ENCODE assay signal across 18 cellular contexts in the genomic region with DNA sequence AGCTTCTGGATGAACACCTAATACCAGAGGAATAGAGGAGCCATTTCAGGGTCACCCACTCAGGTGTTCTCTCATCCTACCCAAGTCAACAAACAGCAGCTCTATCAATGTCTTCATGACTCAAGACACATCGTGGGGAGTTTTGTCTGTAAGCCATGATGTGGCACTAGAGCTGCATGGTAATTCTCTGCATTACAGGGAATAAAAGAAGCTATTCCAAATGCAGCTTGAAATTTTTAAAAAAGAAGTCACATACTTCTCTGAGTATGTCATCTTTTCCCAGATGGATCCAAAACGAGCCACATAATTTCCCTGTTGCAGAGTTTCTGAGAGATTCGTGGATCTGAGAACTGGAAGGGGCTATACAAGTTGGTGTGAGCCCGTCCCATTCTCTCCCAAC. TPM values are rescaled to one million over a fixed set of nuclear protein-coding genes. Genes with fewer than 3 reads are reported as not detected.
DNase-seq lines count a peak whose midpoint lies in the region; ATAC-seq, FAIRE-seq and TF ChIP-seq lines count a peak whose summit lies in the region.
"Had no signal": no experiment of that assay in that cellular context is flagged by ENCODE, and none has a peak within 500 bp of the region (broad histone marks: within the 10 kb centered on the region; RNA-seq: fewer than 3 reads in every experiment).

No MANE protein-coding gene starts in this region.

- CTCF ChIA-PET in OCI-LY7 (lab: Charles Lee; ENCODE audit: unreplicated experiment): no interaction called here

- H3K4me2 ChIP-seq in OCI-LY7 (ENCODE audit: low read length): no peak overlapping the region

- H3K4me3 ChIP-seq in astrocyte of the spinal cord (ENCODE audit: low read depth, low read length) (no peak overlapping the region), kidney (ENCODE audit: low read length in 2 of 2) (no peak overlapping the region), OCI-LY7 (ENCODE audit: low read depth, low read length, poor library complexity, severe bottlenecking) (no peak overlapping the region), upper lobe of left lung (no peak overlapping the region)
- H3K4me3 ChIP-seq: coronary artery, prostate gland had no signal

- peak; percentile 35 for TF ChIP-seq CTCF in astrocyte of the spinal cord (IDR thresholded peaks at IDR 0.05; ENCODE audit: low read depth, low read length)
- peak; percentile 13 for TF ChIP-seq CTCF in kidney (IDR thresholded peaks at IDR 0.05; ENCODE audit: borderline replicate concordance, extremely low read depth, insufficient read depth)
- TF ChIP-seq CTCF in OCI-LY7 (conservative IDR thresholded peaks at IDR 0.05; ENCODE audit: low read length): no peak
- TF ChIP-seq CTCF in upper lobe of left lung (IDR thresholded peaks at IDR 0.05): no peak

- H3K36me3 ChIP-seq in kidney (ENCODE audit: control insufficient read depth in 1 of 2, insufficient read depth in 2 of 2, low read length in 2 of 2): no peaks in the 10 kb centered on the region
- no peaks in the 10 kb centered on the region for H3K36me3 ChIP-seq in OCI-LY7 (ENCODE audit: insufficient read depth, low read length)
- no peaks in the 10 kb centered on the region for H3K36me3 ChIP-seq in upper lobe of left lung
- H3K36me3 ChIP-seq: prostate gland had no signal

- no peak overlapping the region for H3K9ac ChIP-seq in kidney (ENCODE audit: low read length in 2 of 2)

- TF ChIP-seq POLR2A in upper lobe of left lung (IDR thresholded peaks at IDR 0.05): no peak

- no peaks in the 10 kb centered on the region for H4K20me1 ChIP-seq in OCI-LY7 (ENCODE audit: insufficient read depth, low read length)

- FAIRE-seq in kidney (lab: Jason Lieb, UNC): no peak

- H2AFZ ChIP-seq in OCI-LY7 (ENCODE audit: low read length): no peak overlapping the region

- DNase-seq in AG08395 (ENCODE audit: low spot score) (peak; percentile 43), HT1080 (ENCODE audit: low read depth) (peak; percentile 24), astrocyte of the spinal cord (ENCODE audit: low read depth, low spot score) (peak; percentile 56), kidney (no peak), OCI-LY7 (ENCODE audit: low spot score) (no peak), upper lobe of left lung (no peak)
- DNase-seq: activated T-cell treated with anti-CD3 and anti-CD28 coated beads for 4 hours; CD4-positive, CD25-positive, alpha-beta regulatory T cell; foreskin melanocyte; naive B cell; NCI-H1105 treated with DMSO at 0.1 percent for 48 hours; NCI-H446 treated with DMSO at 0.1 percent for 48 hours; T-helper 1 cell had no signal

- TF ChIP-seq EP300 in upper lobe of left lung (IDR thresholded peaks at IDR 0.05): no peak

- no peaks in the 10 kb centered on the region for H3K27me3 ChIP-seq in upper lobe of left lung

- in situ Hi-C loops in astrocyte of the spinal cord (cut with HindIII; ENCODE audit: low sequenced_read_pairs): no loop called here

- H3K9me3 ChIP-seq in kidney (ENCODE audit: control insufficient read depth in 1 of 2, low read length in 2 of 2) (no peaks in the 10 kb centered on the region), OCI-LY7 (ENCODE audit: low read length) (no peaks in the 10 kb centered on the region), upper lobe of left lung (no peaks in the 10 kb centered on the region)
- H3K9me3 ChIP-seq: prostate gland had no signal

- intact Hi-C loops in kidney (cut with DNase I) (no loop called here), OCI-LY7 (cut with micrococcal nuclease; ENCODE audit: unreplicated experiment) (no loop called here)

- H3K4me1 ChIP-seq in kidney (ENCODE audit: control insufficient read depth in 1 of 2, insufficient read depth in 1 of 2, low read depth in 1 of 2, low read length in 2 of 2) (peaks cover 2 to 12% of the 10 kb centered on the region in 2 donors), OCI-LY7 (ENCODE audit: insufficient read depth, low read length, poor library complexity, severe bottlenecking) (no peaks in the 10 kb centered on the region), upper lobe of left lung (peaks cover 0 to 3% (median 0%) of the 10 kb centered on the region in 4 donors)
- H3K4me1 ChIP-seq: prostate gland had no signal

- no peaks in the 10 kb centered on the region for H3K9me2 ChIP-seq in OCI-LY7 (ENCODE audit: insufficient read depth, low read length)

- WGBS in upper lobe of left lung, 2 donors: 76 to 81% methylated on average over 4 of the region's 4 CpGs

- no TSS peak for BruUV-seq in OCI-LY7 (replicated peaks; lab: Mats Ljungman, UMichigan)

- H3K27ac ChIP-seq in kidney (ENCODE audit: low read depth in 2 of 2, low read length in 2 of 2): no peak overlapping the region
- H3K27ac ChIP-seq in OCI-LY7 (ENCODE audit: low read depth, low read length, poor library complexity, severe bottlenecking): no peak overlapping the region
- H3K27ac ChIP-seq in upper lobe of left lung: no peak overlapping the region
- H3K27ac ChIP-seq: coronary artery, prostate gland had no signal

- no peak for ATAC-seq in HG03378 (IDR thresholded peaks at IDR 0.05; ENCODE audit: unreplicated experiment)
- no peak for ATAC-seq in GM18502 (IDR thresholded peaks at IDR 0.05; ENCODE audit: poor library complexity, unreplicated experiment)
- no peak for ATAC-seq in upper lobe of left lung (ENCODE audit: low FRiP score in 2 of 2)
- ATAC-seq: activated naive CD4-positive, alpha-beta T cell treated with anti-CD3 and anti-CD28 coated beads, Interleukin-2, amount 50 U/mL, for 72 hours had no signal

- H3K79me2 ChIP-seq in OCI-LY7 (ENCODE audit: insufficient read depth, low read depth, low read length): no peaks in the 10 kb centered on the region

- POLR2A ChIA-PET in OCI-LY7 (lab: Charles Lee): interaction anchor here (0.5 kb wide), 1 partner anchor 193 kb away, joined by 3 read pairs; no protein-coding TSS in a partner anchor

RNA-seq across cellular contexts. Expression of a gene that starts 6.1 kb away (rescaled TPM):
- total RNA-seq in HT1080 (2014; rRNA removed; shearing (Covaris generic)): 11.3 and 11.8 TPM in 2 replicates
- polyA plus RNA-seq in HT1080 (2015; cell fraction: cytosol; rRNA removed): 14.1 and 19.1 TPM in 2 replicates
- polyA plus RNA-seq in HT1080 (2015; cell fraction: nucleus; rRNA removed): 33.5 and 37.3 TPM in 2 replicates
- total RNA-seq in kidney (36.3 TPM), OCI-LY7 (2022) (not detected in 2 replicates), upper lobe of left lung (10 to 100 TPM; 16.8 to 39.7 (median 21.7) TPM)
- 9.4 TPM for polyA plus RNA-seq in kidney (ENCODE audit: insufficient read depth, low read depth, low replicate concordance)
- total RNA-seq in OCI-LY7 (2014; rRNA removed; shearing (Covaris generic)): not detected in 2 replicates
- total RNA-seq: activated naive CD4-positive, alpha-beta T cell treated with anti-CD3 and anti-CD28 coated beads, Interleukin-2, amount 50 U/mL, for 72 hours; CD4-positive, CD25-positive, alpha-beta regulatory T cell had no signal
- polyA plus RNA-seq: CD4-positive, CD25-positive, alpha-beta regulatory T cell had no signal

Comparison
In these comparisons a context has a peak if more than half of its experiments do, and no peak if none do; other contexts are left out.
1. DNase-seq: peak in AG08395 (single experiment), HT1080 (single experiment) and astrocyte of the spinal cord (single experiment); none in kidney (single experiment), OCI-LY7 (single experiment) and upper lobe of left lung (0 of 2).
2. CTCF ChIP-seq: peak in astrocyte of the spinal cord (single experiment) and kidney (single experiment); none in OCI-LY7 (single experiment) and upper lobe of left lung (0 of 6).
3. RNA of a gene that starts 6.1 kb away (total RNA-seq): 36.3 TPM in kidney (single experiment), 16.8 to 39.7 TPM in upper lobe of left lung and 11.3 to 11.8 TPM in HT1080; not detected in OCI-LY7; every median in the first group is over 10 times any median in the second.